Comparison of ENCODE assay signal across 9 cellular contexts in genomic region chr10:6065845-6066244, GRCh38. TPM values are rescaled to one million over a fixed set of nuclear protein-coding genes. Genes with fewer than 3 reads are reported as not detected.
DNase-seq lines count a peak whose midpoint lies in the region; ATAC-seq and TF ChIP-seq lines count a peak whose summit lies in the region.
"Had no signal": no experiment of that assay in that cellular context is flagged by ENCODE, and none has a peak within 500 bp of the region (broad histone marks: within the 10 kb centered on the region; RNA-seq: fewer than 3 reads in every experiment).

No MANE protein-coding gene starts in this region.

- H3K4me3 ChIP-seq in OCI-LY3 (ENCODE audit: low read length) (no peak overlapping the region), choroid plexus epithelial cell (ENCODE audit: low read depth, low read length) (no peak overlapping the region), muscle layer of duodenum (ENCODE audit: low read depth in 1 of 2, low read length in 2 of 2) (no peak overlapping the region)

- H3K27ac Mint-ChIP-seq in CD14-positive monocyte = peak overlapping the region; percentile 63 to 83 (median 76)

- no peak for ATAC-seq in GM21447 (IDR thresholded peaks at IDR 0.05; ENCODE audit: unreplicated experiment)

- peaks cover 0 to 3% (median 2%) of the 10 kb centered on the region in 3 donors for H3K27me3 Mint-ChIP-seq in CD14-positive monocyte (ENCODE audit: low read depth in 3 of 3)

- no peaks in the 10 kb centered on the region for H4K20me1 ChIP-seq in OCI-LY3 (ENCODE audit: insufficient read depth, low read length)

- peaks cover 67% of the 10 kb centered on the region for H3K4me1 Mint-ChIP-seq in CD14-positive monocyte

- intact Hi-C loops in CD14-positive monocyte (cut with micrococcal nuclease) = no loop called here

- H3K36me3 ChIP-seq in OCI-LY3 (replicated peaks; ENCODE audit: low read depth, low read length) (no peaks in the 10 kb centered on the region), muscle layer of duodenum (ENCODE audit: control insufficient read depth in 1 of 2, insufficient read depth in 2 of 2, low read length in 2 of 2) (no peaks in the 10 kb centered on the region)

- peaks cover 75% of the 10 kb centered on the region for H3K4me1 ChIP-seq in OCI-LY3 (ENCODE audit: low read length)
- H3K4me1 ChIP-seq in muscle layer of duodenum (ENCODE audit: control insufficient read depth in 1 of 2, insufficient read depth in 2 of 2, low read length in 2 of 2) = no peaks in the 10 kb centered on the region

- TF ChIP-seq CTCF in CD14-positive monocyte (IDR thresholded peaks at IDR 0.05) (no peak), OCI-LY3 (IDR thresholded peaks at IDR 0.05; ENCODE audit: low read depth, low read length) (no peak), choroid plexus epithelial cell (conservative IDR thresholded peaks at IDR 0.05; ENCODE audit: low read depth, low read length) (no peak)

- H3K9me3 Mint-ChIP-seq in CD14-positive monocyte = peaks cover 0 to 4% (median 0%) of the 10 kb centered on the region in 7 donors

- H2AFZ ChIP-seq in OCI-LY3 (ENCODE audit: low read depth, low read length) = peak overlapping the region; percentile 8; the same call in 1 of the 2 replicates

- H3K9me3 ChIP-seq in OCI-LY3 (ENCODE audit: insufficient read depth, low read length) (peaks cover 5% of the 10 kb centered on the region; the same call in 1 of the 2 replicates), muscle layer of duodenum (ENCODE audit: control insufficient read depth in 1 of 2, low read length in 2 of 2) (no peaks in the 10 kb centered on the region)

- no peaks in the 10 kb centered on the region for H3K27me3 ChIP-seq in OCI-LY3 (ENCODE audit: low read depth, low read length)
- H3K27me3 ChIP-seq in muscle layer of duodenum (ENCODE audit: low read depth, low read length) = no peaks in the 10 kb centered on the region

- H3K27ac ChIP-seq in OCI-LY3 (ENCODE audit: low read length) = peak overlapping the region; percentile 56
- peak overlapping the region; percentile 24 for H3K27ac ChIP-seq in muscle layer of duodenum (ENCODE audit: low read length)

- peak overlapping the region; percentile 23; the same call in 1 of the 2 replicates for H3K9ac ChIP-seq in OCI-LY3 (ENCODE audit: low read length)

- H3K4me3 Mint-ChIP-seq in CD14-positive monocyte = peak overlapping the region in 1 of 2 donors; percentile 86

- H3K79me2 ChIP-seq in OCI-LY3 (ENCODE audit: low read length) = peaks cover 13% of the 10 kb centered on the region

- peaks cover 0 to 8% of the 10 kb centered on the region in 2 donors for H3K36me3 Mint-ChIP-seq in CD14-positive monocyte

- DNase-seq in CD14-positive monocyte (ENCODE audit: low spot score) (no peak), choroid plexus epithelial cell (ENCODE audit: low read depth) (peak; percentile 63), NCI-H526 treated with DMSO at 0.1 percent for 48 hours (lab: John Stamatoyannopoulos, UW) (no peak), iPS-NIHi7 (ENCODE audit: extremely low spot score) (no peak)
- no peak for DNase-seq in effector CD8-positive, alpha-beta T cell (lab: John Stamatoyannopoulos, UW)
- DNase-seq: effector CD4-positive, alpha-beta T cell had no signal

- peak overlapping the region; percentile 35 for H3K4me2 ChIP-seq in OCI-LY3 (ENCODE audit: low read length)

RNA-seq across cellular contexts. Expression of gene IL2RA, which starts 3.7 kb away (rescaled TPM):
- under 1 TPM in 1 of 2 donors, not detected in 1; 0.06 TPM for polyA plus RNA-seq in CD14-positive monocyte

RNA-seq across cellular contexts. Expression of gene RBM17, which starts 23.0 kb away (rescaled TPM):
- polyA plus RNA-seq in CD14-positive monocyte = 10 to 100 TPM; 44.5 to 51.4 TPM
